14 cellular contexts compared by ENCODE assay signal in genomic region chr7:32037650-32038198, GRCh38. TPM values are rescaled to one million over a fixed set of nuclear protein-coding genes. Genes with fewer than 3 reads are reported as not detected.
DNase-seq lines count a peak whose midpoint lies in the region; ATAC-seq, FAIRE-seq and TF ChIP-seq lines count a peak whose summit lies in the region.
"Had no signal": no experiment of that assay in that cellular context is flagged by ENCODE, and none has a peak within 500 bp of the region (broad histone marks: within the 10 kb centered on the region; RNA-seq: fewer than 3 reads in every experiment).

No MANE protein-coding gene starts in this region.

- H3K4me3 Mint-ChIP-seq in astrocyte (ENCODE audit: unreplicated experiment), result no peak overlapping the region
- H3K4me3 Mint-ChIP-seq: CD8-positive, alpha-beta T cell; neural crest cell had no signal

- H3K27me3 Mint-ChIP-seq in astrocyte (ENCODE audit: low read depth, unreplicated experiment), result no peaks in the 10 kb centered on the region

- peaks cover 13% of the 10 kb centered on the region for H3K4me1 ChIP-seq in astrocyte (ENCODE audit: insufficient read depth, low read length)
- H3K4me1 ChIP-seq: left lung had no signal

- H3K4me1 Mint-ChIP-seq in astrocyte (ENCODE audit: low read depth, unreplicated experiment), result peaks cover 32% of the 10 kb centered on the region
- H3K4me1 Mint-ChIP-seq: neural crest cell had no signal

- FAIRE-seq in astrocyte (lab: Jason Lieb, UNC), result no peak

- no peak overlapping the region for H3K4me3 ChIP-seq in astrocyte (ENCODE audit: insufficient read depth, low read depth, low read length)
- H3K4me3 ChIP-seq: left lung had no signal

- H3K9me3 Mint-ChIP-seq in astrocyte (ENCODE audit: unreplicated experiment), result no peaks in the 10 kb centered on the region

- peak overlapping the region; percentile 3 for H3K27ac Mint-ChIP-seq in astrocyte (ENCODE audit: unreplicated experiment)
- H3K27ac Mint-ChIP-seq: CD8-positive, alpha-beta T cell had no signal

- peaks cover 45% of the 10 kb centered on the region for H3K79me2 ChIP-seq in astrocyte (ENCODE audit: insufficient read depth, low read length)

- no peaks in the 10 kb centered on the region for H3K27me3 ChIP-seq in astrocyte (ENCODE audit: insufficient read depth, low read length)
- H3K27me3 ChIP-seq: left lung had no signal

- no peak overlapping the region for H3K4me2 ChIP-seq in astrocyte (ENCODE audit: low read length)

- H3K9me3 ChIP-seq in astrocyte (ENCODE audit: insufficient read depth, low read depth, low read length), result no peaks in the 10 kb centered on the region
- H3K9me3 ChIP-seq: left lung had no signal

- TF ChIP-seq CTCF in astrocyte (IDR thresholded peaks at IDR 0.05; ENCODE audit: insufficient read depth, low read depth, low read length), result no peak

- H3K36me3 Mint-ChIP-seq in astrocyte (ENCODE audit: low read depth, unreplicated experiment), result no peaks in the 10 kb centered on the region
- H3K36me3 Mint-ChIP-seq: CD8-positive, alpha-beta T cell had no signal

- H2AFZ ChIP-seq in astrocyte (ENCODE audit: low read depth, low read length), result no peak overlapping the region

- no peaks in the 10 kb centered on the region for H3K36me3 ChIP-seq in astrocyte (ENCODE audit: insufficient read depth, low read length)
- H3K36me3 ChIP-seq: left lung had no signal

- peak; percentile 74 for ATAC-seq in GM19023 (IDR thresholded peaks at IDR 0.05; ENCODE audit: unreplicated experiment)
- ATAC-seq in GM21619 (IDR thresholded peaks at IDR 0.05; ENCODE audit: unreplicated experiment), result peak; percentile 92
- ATAC-seq in HG03095 (IDR thresholded peaks at IDR 0.05; ENCODE audit: unreplicated experiment), result peak; percentile 80
- ATAC-seq: CD8-positive, alpha-beta T cell; left lung had no signal

- no peaks in the 10 kb centered on the region for H4K20me1 ChIP-seq in astrocyte (ENCODE audit: insufficient read depth, low read length)

- H3K9ac ChIP-seq in astrocyte (ENCODE audit: low read length), result no peak overlapping the region

- H3K27ac ChIP-seq in astrocyte (ENCODE audit: low read depth, low read length), result no peak overlapping the region
- H3K27ac ChIP-seq: left lung had no signal

- DNase-seq in astrocyte (ENCODE audit: low read depth) (no peak), DMS114 treated with DMSO at 0.1 percent for 48 hours (lab: John Stamatoyannopoulos, UW; ENCODE audit: unreplicated experiment) (no peak), epidermal melanocyte (ENCODE audit: insufficient read length, low spot score) (no peak)
- no peak for DNase-seq in activated CD8-positive, alpha-beta memory T cell treated with anti-CD3 and anti-CD28 coated beads, Interleukin-2, amount 50 U/mL, for 48 hours
- DNase-seq: amygdala; CD8-positive, alpha-beta T cell; effector memory CD4-positive, alpha-beta T cell; left lung; NCI-H510A; SIG-M5 had no signal

RNA-seq across cellular contexts. Expression of gene PDE1C, which starts 32.5 kb away (rescaled TPM):
- total RNA-seq in astrocyte, result 14.9 and 31.6 TPM in 2 replicates
- total RNA-seq: CD8-positive, alpha-beta T cell had no signal
